In the genomic region with DNA sequence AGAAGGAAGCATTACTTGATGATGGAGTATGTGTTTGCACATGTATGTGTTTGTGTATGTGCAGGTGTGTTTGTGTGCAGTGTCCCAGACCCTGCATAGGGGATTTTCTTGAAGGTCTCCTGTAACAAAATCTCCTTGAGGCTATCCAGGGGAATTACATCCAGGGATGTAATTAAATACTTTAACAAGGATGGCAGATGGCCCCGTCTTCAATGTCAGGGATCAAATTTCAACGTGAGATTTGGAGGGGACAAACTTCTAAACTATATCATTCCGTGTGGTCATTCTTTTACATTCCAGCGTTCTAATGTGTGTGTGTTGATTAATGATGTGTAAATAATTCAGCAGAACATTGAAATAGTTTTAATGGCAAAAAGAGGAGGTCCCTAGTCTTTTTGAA, we compare ENCODE assay signal across 20 cellular contexts. TPM values are rescaled to one million over a fixed set of nuclear protein-coding genes. Genes with fewer than 3 reads are reported as not detected.
DNase-seq lines count a peak whose midpoint lies in the region; ATAC-seq, FAIRE-seq and TF ChIP-seq lines count a peak whose summit lies in the region.
"Had no signal": no experiment of that assay in that cellular context is flagged by ENCODE, and none has a peak within 500 bp of the region (broad histone marks: within the 10 kb centered on the region; RNA-seq: fewer than 3 reads in every experiment).

No MANE protein-coding gene starts in this region.

- H4K20me1 ChIP-seq in HepG2 (ENCODE audit: insufficient read depth, low read length) = no peaks in the 10 kb centered on the region

- H3K4me3 ChIP-seq in liver (ENCODE audit: low read depth in 1 of 3, low read length in 3 of 3) = peak overlapping the region in 2 of 3 donors; percentile 5 to 50
- H3K4me3 ChIP-seq in HepG2 (replicated peaks in 1 of 3; ENCODE audit: insufficient read depth in 1 of 3, low read depth in 2 of 3, low read length in 3 of 3) = no peak overlapping the region
- no peak overlapping the region for H3K4me3 ChIP-seq in bronchial epithelial cell (ENCODE audit: low read depth, low read length)
- H3K4me3 ChIP-seq in heart left ventricle = no peak overlapping the region
- H3K4me3 ChIP-seq: MG63, upper lobe of left lung had no signal

- FAIRE-seq in HepG2 (lab: Jason Lieb, UNC) (no peak), bronchial epithelial cell (lab: Jason Lieb, UNC) (no peak)
- FAIRE-seq: colon had no signal

- in situ Hi-C loops in HepG2 (cut with HindIII; ENCODE audit: extremely low pct_ligation_motif_present, low pct_unique_long_range_greater_than_20kb) = no loop called here

- no peak for TF ChIP-seq EP300 in HepG2 (IDR thresholded peaks at IDR 0.05; ENCODE audit: low read depth in 2 of 2, low read length in 2 of 2)
- TF ChIP-seq EP300 in HepG2 (CRISPR knock-in tag; IDR thresholded peaks at IDR 0.05; ENCODE audit: borderline replicate concordance) = no peak

- peak overlapping the region in 1 of 2 donors; percentile 28 for H3K9ac ChIP-seq in liver (ENCODE audit: low read depth in 1 of 2, low read length in 2 of 2)
- no peak overlapping the region for H3K9ac ChIP-seq in HepG2 (ENCODE audit: insufficient read depth, low read depth, low read length)

- H3K27ac ChIP-seq in liver (ENCODE audit: low read depth in 1 of 2, low read length in 2 of 2) (no peak overlapping the region), HepG2 (ENCODE audit: extremely low read length, insufficient read depth, low read length) (no peak overlapping the region), heart left ventricle (no peak overlapping the region)
- H3K27ac ChIP-seq: upper lobe of left lung had no signal

- ATAC-seq in HepG2 (no peak), heart left ventricle (no peak)
- ATAC-seq: stimulated activated naive CD8-positive, alpha-beta T cell treated with anti-CD3 and anti-CD28 coated beads, Interleukin-15, Interleukin-2, amounts not matched to agents 100 U/mL and 50 U/mL, for 24 hours had no signal

- DNase-seq in HepG2 (ENCODE audit: low spot score) (no peak), bronchial epithelial cell (ENCODE audit: low read depth) (no peak), heart left ventricle (no peak), NCI-H2196 (lab: John Stamatoyannopoulos, UW; ENCODE audit: unreplicated experiment) (no peak)
- no peak for DNase-seq in activated CD4-positive, alpha-beta T cell treated with anti-CD3 and anti-CD28 coated beads, Interleukin-2, amount 50 U/mL, for 1 hour
- DNase-seq: ACHN; activated CD4-positive, alpha-beta T cell treated with anti-CD3 and anti-CD28 coated beads for 1 hour; activated CD8-positive, alpha-beta memory T cell treated with anti-CD3 and anti-CD28 coated beads, Interleukin-2, amount 50 U/mL, for 4 hours; activated gamma-delta T cell treated with Interleukin-2 at 50 U/mL for 16 hours; anterior cingulate cortex; MG63; nephron progenitor cell; SHP77; stimulated activated naive CD8-positive, alpha-beta T cell treated with anti-CD3 and anti-CD28 coated beads, Interleukin-15, Interleukin-2, amounts not matched to agents 100 U/mL and 50 U/mL, for 24 hours; upper lobe of left lung had no signal

- no peaks in the 10 kb centered on the region for H3K9me3 ChIP-seq in liver (ENCODE audit: control insufficient read depth in 4 of 4, low read length in 3 of 4)
- H3K9me3 ChIP-seq in HepG2 (ENCODE audit: low read length) = no peaks in the 10 kb centered on the region
- no peaks in the 10 kb centered on the region for H3K9me3 ChIP-seq in heart left ventricle
- H3K9me3 ChIP-seq: MG63, upper lobe of left lung had no signal

- CTCF ChIA-PET in HepG2 (lab: Yijun Ruan, JAX; ENCODE audit: low intra/inter-chr PET ratio, low total read pairs) = no interaction called here

- POLR2A ChIA-PET in HepG2 (lab: Yijun Ruan, JAX) = no interaction called here

- 64% methylated on average over 4 of the region's 4 CpGs for WGBS in liver
- 25% methylated on average over 4 of the region's 4 CpGs for WGBS in HepG2 (ENCODE audit: low lambda C conversion rate)
- 31 to 43% (median 35%) methylated on average over 4 of the region's 4 CpGs for WGBS in heart left ventricle, 4 donors

- H3K79me2 ChIP-seq in HepG2 (ENCODE audit: insufficient read depth, low read length) = no peaks in the 10 kb centered on the region

- H3K27me3 ChIP-seq in liver (ENCODE audit: control insufficient read depth in 4 of 4, insufficient read depth in 4 of 4, low read length in 3 of 4) = no peaks in the 10 kb centered on the region
- no peaks in the 10 kb centered on the region for H3K27me3 ChIP-seq in HepG2 (ENCODE audit: control insufficient read depth in 1 of 2, insufficient read depth in 2 of 2, low read length in 2 of 2)
- H3K27me3 ChIP-seq in bronchial epithelial cell (ENCODE audit: control insufficient read depth, insufficient read depth, low read length) = no peaks in the 10 kb centered on the region
- H3K27me3 ChIP-seq in heart left ventricle = peaks cover 0 to 21% (median 0%) of the 10 kb centered on the region in 9 donors
- H3K27me3 ChIP-seq: MG63, upper lobe of left lung had no signal

- BruUV-seq in HepG2 (replicated peaks; lab: Mats Ljungman, UMichigan) = no TSS peak

- intact Hi-C loops in HepG2 (cut with micrococcal nuclease; ENCODE audit: unreplicated experiment) (no loop called here), heart left ventricle (cut with DNase I) (no loop called here)

- H3K4me1 ChIP-seq in liver (ENCODE audit: control insufficient read depth in 4 of 4, insufficient read depth in 4 of 4, low read length in 3 of 4) (peaks cover 4 to 36% (median 22%) of the 10 kb centered on the region in 4 donors), HepG2 (ENCODE audit: insufficient read depth, low read length) (no peaks in the 10 kb centered on the region), heart left ventricle (no peaks in the 10 kb centered on the region)
- H3K4me1 ChIP-seq: upper lobe of left lung had no signal

- H2AFZ ChIP-seq in HepG2 (ENCODE audit: low read length) = no peak overlapping the region

- TF ChIP-seq RAD21 in liver (IDR thresholded peaks at IDR 0.05) (no peak), HepG2 (CRISPR knock-in tag; IDR thresholded peaks at IDR 0.05) (no peak)

- H3K36me3 ChIP-seq in liver (ENCODE audit: control insufficient read depth in 4 of 4, insufficient read depth in 3 of 4, low read depth in 1 of 4, low read length in 3 of 4) = no peaks in the 10 kb centered on the region
- H3K36me3 ChIP-seq in HepG2 (replicated peaks in 1 of 2; ENCODE audit: control insufficient read depth in 1 of 2, insufficient read depth in 2 of 2, low read length in 2 of 2) = no peaks in the 10 kb centered on the region
- no peaks in the 10 kb centered on the region for H3K36me3 ChIP-seq in bronchial epithelial cell (ENCODE audit: control insufficient read depth, insufficient read depth, low read length)
- H3K36me3 ChIP-seq in heart left ventricle = no peaks in the 10 kb centered on the region
- H3K36me3 ChIP-seq: MG63, upper lobe of left lung had no signal

- TF ChIP-seq CTCF in liver (IDR thresholded peaks at IDR 0.05; ENCODE audit: low read depth, low read length, missing input control) = no peak
- no peak for TF ChIP-seq CTCF in HepG2 (CRISPR knock-in tag; IDR thresholded peaks at IDR 0.05)
- peak; percentile 1 for TF ChIP-seq CTCF in bronchial epithelial cell (IDR thresholded peaks at IDR 0.05; ENCODE audit: insufficient read depth, low read length, severe bottlenecking)
- TF ChIP-seq CTCF in heart left ventricle (IDR thresholded peaks at IDR 0.05) = no peak

- TF ChIP-seq POLR2A in HepG2 (IDR thresholded peaks at IDR 0.05; ENCODE audit: insufficient read depth in 1 of 2, low read depth in 2 of 2, low read length in 2 of 2) (no peak), heart left ventricle (IDR thresholded peaks at IDR 0.05) (no peak)

- no peak overlapping the region for H3K4me2 ChIP-seq in HepG2 (ENCODE audit: low read depth, low read length)

RNA-seq across cellular contexts. Expression of a gene that starts 3.3 kb away (rescaled TPM):
- total RNA-seq in liver = 10 to 100 TPM in 1 of 2 donors, not detected in 1; 14.3 TPM
- polyA plus RNA-seq in liver = 10 to 100 TPM; 23.8 to 62.3 TPM
- not detected in 2 replicates for total RNA-seq in HepG2 (2016; rRNA removed; fragmentation: Illumina TruSeq; extraction: Trizol)
- total RNA-seq in HepG2 (2016; cell fraction: cytosol; rRNA removed; fragmentation: Illumina TruSeq; extraction: Trizol; ENCODE audit: low read depth) = not detected in 2 replicates
- 0.06 TPM in 1 of 2 replicates, not detected in the other for total RNA-seq in HepG2 (2016; cell fraction: insoluble cytoplasmic fraction; rRNA removed; fragmentation: Illumina TruSeq; extraction: Trizol)
- total RNA-seq in HepG2 (2016; cell fraction: membrane; rRNA removed; fragmentation: Illumina TruSeq; extraction: Trizol) = not detected in 2 replicates
- not detected in 2 replicates for total RNA-seq in HepG2 (2016; cell fraction: nucleus; rRNA removed; fragmentation: Illumina TruSeq; extraction: Trizol)
- 0.07 TPM in 1 of 2 replicates, not detected in the other for polyA plus RNA-seq in HepG2 (2011; rRNA removed)
- polyA plus RNA-seq in HepG2 (2011; cell fraction: cytosol; rRNA removed) = not detected in 2 replicates
- polyA plus RNA-seq in HepG2 (2011; cell fraction: nucleus; rRNA removed) = not detected in 2 replicates
- not detected in 2 replicates for polyA plus RNA-seq in HepG2 (2012)
- not detected in 2 replicates for polyA plus RNA-seq in HepG2 (2016; cell fraction: cytosol; fragmentation: Illumina TruSeq; extraction: Trizol; ENCODE audit: low read depth)
- polyA plus RNA-seq in HepG2 (2016; cell fraction: insoluble cytoplasmic fraction; fragmentation: Illumina TruSeq; extraction: Trizol; ENCODE audit: low read depth) = not detected in 2 replicates
- polyA plus RNA-seq in HepG2 (2016; cell fraction: membrane; fragmentation: Illumina TruSeq; extraction: Trizol; ENCODE audit: low read depth) = not detected in 2 replicates
- not detected in 2 replicates for polyA plus RNA-seq in HepG2 (2016; cell fraction: nucleus; fragmentation: Illumina TruSeq; extraction: Trizol; ENCODE audit: insufficient read depth, low read depth)
- polyA minus RNA-seq in HepG2 (2011; rRNA and poly(A)+ RNA removed; ENCODE audit: low replicate concordance) = not detected in 2 replicates
- not detected in 2 replicates for polyA minus RNA-seq in HepG2 (2011; cell fraction: cytosol; rRNA and poly(A)+ RNA removed)
- polyA minus RNA-seq in HepG2 (2011; cell fraction: nucleus; rRNA and poly(A)+ RNA removed) = not detected in 2 replicates
- total RNA-seq in bronchial epithelial cell = 0.26 TPM in 1 of 2 replicates, not detected in the other
- not detected for total RNA-seq in heart left ventricle
- not detected for polyA plus RNA-seq in heart left ventricle
- total RNA-seq: glomerular endothelial cell; pulmonary artery endothelial cell; T-helper 2 cell treated with Interferon-gamma antibody and Interleukin-4, amounts not matched to agents 100 ng/mL and 5 ng/mL, for 36 hours; upper lobe of left lung had no signal

RNA-seq across cellular contexts. Expression of a gene that starts 6.7 kb away (rescaled TPM):
- total RNA-seq in liver = 1 to 10 TPM in 1 of 2 donors, not detected in 1; 2.2 TPM
- under 1 TPM; 0.02 to 0.38 TPM for polyA plus RNA-seq in liver
- total RNA-seq in HepG2 (2016; rRNA removed; fragmentation: Illumina TruSeq; extraction: Trizol) = not detected in 2 replicates
- total RNA-seq in HepG2 (2016; cell fraction: cytosol; rRNA removed; fragmentation: Illumina TruSeq; extraction: Trizol; ENCODE audit: low read depth) = not detected in 2 replicates
- not detected in 2 replicates for total RNA-seq in HepG2 (2016; cell fraction: insoluble cytoplasmic fraction; rRNA removed; fragmentation: Illumina TruSeq; extraction: Trizol)
- not detected in 2 replicates for total RNA-seq in HepG2 (2016; cell fraction: membrane; rRNA removed; fragmentation: Illumina TruSeq; extraction: Trizol)
- not detected in 2 replicates for total RNA-seq in HepG2 (2016; cell fraction: nucleus; rRNA removed; fragmentation: Illumina TruSeq; extraction: Trizol)
- polyA plus RNA-seq in HepG2 (2011; rRNA removed) = not detected in 2 replicates
- polyA plus RNA-seq in HepG2 (2011; cell fraction: cytosol; rRNA removed) = not detected in 2 replicates
- polyA plus RNA-seq in HepG2 (2011; cell fraction: nucleus; rRNA removed) = not detected in 2 replicates
- not detected in 2 replicates for polyA plus RNA-seq in HepG2 (2012)
- polyA plus RNA-seq in HepG2 (2016; cell fraction: cytosol; fragmentation: Illumina TruSeq; extraction: Trizol; ENCODE audit: low read depth) = not detected in 2 replicates
- polyA plus RNA-seq in HepG2 (2016; cell fraction: insoluble cytoplasmic fraction; fragmentation: Illumina TruSeq; extraction: Trizol; ENCODE audit: low read depth) = not detected in 2 replicates
- not detected in 2 replicates for polyA plus RNA-seq in HepG2 (2016; cell fraction: membrane; fragmentation: Illumina TruSeq; extraction: Trizol; ENCODE audit: low read depth)
- not detected in 2 replicates for polyA plus RNA-seq in HepG2 (2016; cell fraction: nucleus; fragmentation: Illumina TruSeq; extraction: Trizol; ENCODE audit: insufficient read depth, low read depth)
- polyA minus RNA-seq in HepG2 (2011; rRNA and poly(A)+ RNA removed; ENCODE audit: low replicate concordance) = 0.51 TPM in 1 of 2 replicates, not detected in the other
- not detected in 2 replicates for polyA minus RNA-seq in HepG2 (2011; cell fraction: cytosol; rRNA and poly(A)+ RNA removed)
- polyA minus RNA-seq in HepG2 (2011; cell fraction: nucleus; rRNA and poly(A)+ RNA removed) = not detected in 2 replicates
- 0.53 and 2.2 TPM in 2 replicates for total RNA-seq in bronchial epithelial cell
- not detected for total RNA-seq in heart left ventricle
- not detected for polyA plus RNA-seq in heart left ventricle
- total RNA-seq: glomerular endothelial cell; pulmonary artery endothelial cell; T-helper 2 cell treated with Interferon-gamma antibody and Interleukin-4, amounts not matched to agents 100 ng/mL and 5 ng/mL, for 36 hours; upper lobe of left lung had no signal

RNA-seq across cellular contexts. Expression of a gene that starts 17.7 kb away (rescaled TPM):
- 10 to 100 TPM in 1 of 2 donors, not detected in 1; 46.5 TPM for total RNA-seq in liver
- 100 to 1,000 TPM in 1 of 2 donors, 10 to 100 TPM in 1; 33.4 to 103 TPM for polyA plus RNA-seq in liver
- total RNA-seq in HepG2 (2016; rRNA removed; fragmentation: Illumina TruSeq; extraction: Trizol) = not detected in 2 replicates
- not detected in 2 replicates for total RNA-seq in HepG2 (2016; cell fraction: cytosol; rRNA removed; fragmentation: Illumina TruSeq; extraction: Trizol; ENCODE audit: low read depth)
- 0.13 TPM in 1 of 2 replicates, not detected in the other for total RNA-seq in HepG2 (2016; cell fraction: insoluble cytoplasmic fraction; rRNA removed; fragmentation: Illumina TruSeq; extraction: Trizol)
- not detected in 2 replicates for total RNA-seq in HepG2 (2016; cell fraction: membrane; rRNA removed; fragmentation: Illumina TruSeq; extraction: Trizol)
- 0.75 TPM in 1 of 2 replicates, not detected in the other for total RNA-seq in HepG2 (2016; cell fraction: nucleus; rRNA removed; fragmentation: Illumina TruSeq; extraction: Trizol)
- 0.25 and 0.35 TPM in 2 replicates for polyA plus RNA-seq in HepG2 (2011; rRNA removed)
- polyA plus RNA-seq in HepG2 (2011; cell fraction: cytosol; rRNA removed) = 0.08 and 0.31 TPM in 2 replicates
- polyA plus RNA-seq in HepG2 (2011; cell fraction: nucleus; rRNA removed) = 0.73 TPM in 1 of 2 replicates, not detected in the other
- 0.97 and 1.5 TPM in 2 replicates for polyA plus RNA-seq in HepG2 (2012)
- polyA plus RNA-seq in HepG2 (2016; cell fraction: cytosol; fragmentation: Illumina TruSeq; extraction: Trizol; ENCODE audit: low read depth) = not detected in 2 replicates
- not detected in 2 replicates for polyA plus RNA-seq in HepG2 (2016; cell fraction: insoluble cytoplasmic fraction; fragmentation: Illumina TruSeq; extraction: Trizol; ENCODE audit: low read depth)
- polyA plus RNA-seq in HepG2 (2016; cell fraction: membrane; fragmentation: Illumina TruSeq; extraction: Trizol; ENCODE audit: low read depth) = not detected in 2 replicates
- 0.75 and 0.81 TPM in 2 replicates for polyA plus RNA-seq in HepG2 (2016; cell fraction: nucleus; fragmentation: Illumina TruSeq; extraction: Trizol; ENCODE audit: insufficient read depth, low read depth)
- 1.3 TPM in 1 of 2 replicates, not detected in the other for polyA minus RNA-seq in HepG2 (2011; rRNA and poly(A)+ RNA removed; ENCODE audit: low replicate concordance)
- polyA minus RNA-seq in HepG2 (2011; cell fraction: cytosol; rRNA and poly(A)+ RNA removed) = not detected in 2 replicates
- 0.77 and 0.99 TPM in 2 replicates for polyA minus RNA-seq in HepG2 (2011; cell fraction: nucleus; rRNA and poly(A)+ RNA removed)
- 12.9 and 43.0 TPM in 2 replicates for total RNA-seq in bronchial epithelial cell
- not detected for total RNA-seq in heart left ventricle
- polyA plus RNA-seq in heart left ventricle = not detected
- total RNA-seq: glomerular endothelial cell; pulmonary artery endothelial cell; T-helper 2 cell treated with Interferon-gamma antibody and Interleukin-4, amounts not matched to agents 100 ng/mL and 5 ng/mL, for 36 hours had no signal

RNA-seq across cellular contexts. Expression of a gene that starts 37.7 kb away (rescaled TPM):
- 1 to 10 TPM in 1 of 2 donors, not detected in 1; 1.6 TPM for total RNA-seq in liver
- 1 to 10 TPM in 1 of 2 donors, under 1 TPM in 1; 0.14 to 1.8 TPM for polyA plus RNA-seq in liver
- not detected in 2 replicates for total RNA-seq in HepG2 (2016; rRNA removed; fragmentation: Illumina TruSeq; extraction: Trizol)
- total RNA-seq in HepG2 (2016; cell fraction: cytosol; rRNA removed; fragmentation: Illumina TruSeq; extraction: Trizol; ENCODE audit: low read depth) = not detected in 2 replicates
- total RNA-seq in HepG2 (2016; cell fraction: insoluble cytoplasmic fraction; rRNA removed; fragmentation: Illumina TruSeq; extraction: Trizol) = not detected in 2 replicates
- total RNA-seq in HepG2 (2016; cell fraction: membrane; rRNA removed; fragmentation: Illumina TruSeq; extraction: Trizol) = not detected in 2 replicates
- not detected in 2 replicates for total RNA-seq in HepG2 (2016; cell fraction: nucleus; rRNA removed; fragmentation: Illumina TruSeq; extraction: Trizol)
- polyA plus RNA-seq in HepG2 (2011; rRNA removed) = not detected in 2 replicates
- polyA plus RNA-seq in HepG2 (2011; cell fraction: cytosol; rRNA removed) = not detected in 2 replicates
- polyA plus RNA-seq in HepG2 (2011; cell fraction: nucleus; rRNA removed) = not detected in 2 replicates
- not detected in 2 replicates for polyA plus RNA-seq in HepG2 (2012)
- not detected in 2 replicates for polyA plus RNA-seq in HepG2 (2016; cell fraction: cytosol; fragmentation: Illumina TruSeq; extraction: Trizol; ENCODE audit: low read depth)
- not detected in 2 replicates for polyA plus RNA-seq in HepG2 (2016; cell fraction: insoluble cytoplasmic fraction; fragmentation: Illumina TruSeq; extraction: Trizol; ENCODE audit: low read depth)
- not detected in 2 replicates for polyA plus RNA-seq in HepG2 (2016; cell fraction: membrane; fragmentation: Illumina TruSeq; extraction: Trizol; ENCODE audit: low read depth)
- not detected in 2 replicates for polyA plus RNA-seq in HepG2 (2016; cell fraction: nucleus; fragmentation: Illumina TruSeq; extraction: Trizol; ENCODE audit: insufficient read depth, low read depth)
- polyA minus RNA-seq in HepG2 (2011; rRNA and poly(A)+ RNA removed; ENCODE audit: low replicate concordance) = 0.84 TPM in 1 of 2 replicates, not detected in the other
- polyA minus RNA-seq in HepG2 (2011; cell fraction: cytosol; rRNA and poly(A)+ RNA removed) = not detected in 2 replicates
- polyA minus RNA-seq in HepG2 (2011; cell fraction: nucleus; rRNA and poly(A)+ RNA removed) = not detected in 2 replicates
- 0.26 and 3.3 TPM in 2 replicates for total RNA-seq in bronchial epithelial cell
- total RNA-seq in heart left ventricle = not detected
- not detected for polyA plus RNA-seq in heart left ventricle
- total RNA-seq: glomerular endothelial cell; pulmonary artery endothelial cell; T-helper 2 cell treated with Interferon-gamma antibody and Interleukin-4, amounts not matched to agents 100 ng/mL and 5 ng/mL, for 36 hours had no signal

RNA-seq across cellular contexts. Expression of a gene that starts 38.7 kb away (rescaled TPM):
- total RNA-seq in liver (under 1 TPM in 1 of 2 donors, not detected in 1; 0.08 TPM), HepG2 (2016; rRNA removed; fragmentation: Illumina TruSeq; extraction: Trizol) (0.10 TPM in 1 of 2 replicates, not detected in the other), bronchial epithelial cell (not detected in 2 replicates), heart left ventricle (not detected)
- polyA plus RNA-seq in liver (under 1 TPM in 1 of 2 donors, not detected in 1; 0.08 TPM), HepG2 (2011; rRNA removed) (0.07 TPM in 1 of 2 replicates, not detected in the other), heart left ventricle (not detected)
- total RNA-seq in HepG2 (2016; cell fraction: cytosol; rRNA removed; fragmentation: Illumina TruSeq; extraction: Trizol; ENCODE audit: low read depth) = not detected in 2 replicates
- total RNA-seq in HepG2 (2016; cell fraction: insoluble cytoplasmic fraction; rRNA removed; fragmentation: Illumina TruSeq; extraction: Trizol) = not detected in 2 replicates
- not detected in 2 replicates for total RNA-seq in HepG2 (2016; cell fraction: membrane; rRNA removed; fragmentation: Illumina TruSeq; extraction: Trizol)
- not detected in 2 replicates for total RNA-seq in HepG2 (2016; cell fraction: nucleus; rRNA removed; fragmentation: Illumina TruSeq; extraction: Trizol)
- polyA plus RNA-seq in HepG2 (2011; cell fraction: cytosol; rRNA removed) = not detected in 2 replicates
- not detected in 2 replicates for polyA plus RNA-seq in HepG2 (2011; cell fraction: nucleus; rRNA removed)
- not detected in 2 replicates for polyA plus RNA-seq in HepG2 (2012)
- not detected in 2 replicates for polyA plus RNA-seq in HepG2 (2016; cell fraction: cytosol; fragmentation: Illumina TruSeq; extraction: Trizol; ENCODE audit: low read depth)
- not detected in 2 replicates for polyA plus RNA-seq in HepG2 (2016; cell fraction: insoluble cytoplasmic fraction; fragmentation: Illumina TruSeq; extraction: Trizol; ENCODE audit: low read depth)
- not detected in 2 replicates for polyA plus RNA-seq in HepG2 (2016; cell fraction: membrane; fragmentation: Illumina TruSeq; extraction: Trizol; ENCODE audit: low read depth)
- polyA plus RNA-seq in HepG2 (2016; cell fraction: nucleus; fragmentation: Illumina TruSeq; extraction: Trizol; ENCODE audit: insufficient read depth, low read depth) = not detected in 2 replicates
- not detected in 2 replicates for polyA minus RNA-seq in HepG2 (2011; rRNA and poly(A)+ RNA removed; ENCODE audit: low replicate concordance)
- not detected in 2 replicates for polyA minus RNA-seq in HepG2 (2011; cell fraction: cytosol; rRNA and poly(A)+ RNA removed)
- not detected in 2 replicates for polyA minus RNA-seq in HepG2 (2011; cell fraction: nucleus; rRNA and poly(A)+ RNA removed)
- total RNA-seq: glomerular endothelial cell; pulmonary artery endothelial cell; T-helper 2 cell treated with Interferon-gamma antibody and Interleukin-4, amounts not matched to agents 100 ng/mL and 5 ng/mL, for 36 hours; upper lobe of left lung had no signal

Comparison
In these comparisons a context has a peak if more than half of its experiments do, and no peak if none do; other contexts are left out.
1. H3K4me3 ChIP-seq: peak in liver (2 of 3); none in HepG2 (0 of 3), bronchial epithelial cell (single experiment) and heart left ventricle (0 of 12).